ENCODE assay signal across 16 cellular contexts in genomic region chr2:189253841-189254240, GRCh38.
DNase-seq lines count a peak whose midpoint lies in the region; ATAC-seq and TF ChIP-seq lines count a peak whose summit lies in the region.
"Had no signal": no experiment of that assay in that cellular context is flagged by ENCODE, and none has a peak within 500 bp of the region (broad histone marks: within the 10 kb centered on the region; RNA-seq: fewer than 3 reads in every experiment).

No MANE protein-coding gene starts in this region.

- TF ChIP-seq EP300 in gastroesophageal sphincter (IDR thresholded peaks at IDR 0.05), result no peak

- H3K9me3 ChIP-seq in ascending aorta (no peaks in the 10 kb centered on the region), gastroesophageal sphincter (no peaks in the 10 kb centered on the region), subcutaneous abdominal adipose tissue (ENCODE audit: control insufficient read depth in 5 of 5, low read length in 5 of 5) (no peaks in the 10 kb centered on the region)
- H3K9me3 ChIP-seq: BLaER1 treated with 17β-estradiol and CSF1 and Interleukin-3, amounts not matched to agents 10 nM and 100 nM; body of pancreas; pancreas had no signal

- TF ChIP-seq POLR2A in gastroesophageal sphincter (IDR thresholded peaks at IDR 0.05), result no peak

- DNase-seq in LHCN-M2 (ENCODE audit: low read depth) (peak; percentile 35), ascending aorta (ENCODE audit: low spot score in 2 of 2) (no peak), Right ventricle myocardium superior (no peak), NCI-H524 (lab: John Stamatoyannopoulos, UW) (no peak)
- DNase-seq: activated CD4-positive, alpha-beta T cell treated with anti-CD3 and anti-CD28 coated beads for 36 hours; NCI-H2171 treated with DMSO at 0.1 percent for 48 hours; NK-92 treated with Interleukin-12 subunit alpha and Interleukin-12 subunit beta, amount 100 ng/mL, for 24 hours; SHP77 treated with DMSO at 0.1 percent for 48 hours; small intestine; trophoblast cell had no signal

- peak overlapping the region; percentile 51 to 75 for H3K27ac ChIP-seq in ascending aorta
- H3K27ac ChIP-seq in gastroesophageal sphincter, result peak overlapping the region in 3 of 4 donors; percentile 42 to 58 (median 56)
- H3K27ac ChIP-seq in subcutaneous abdominal adipose tissue (ENCODE audit: low read depth, low read length), result peak overlapping the region; percentile 86
- H3K27ac ChIP-seq: BLaER1 treated with 17β-estradiol and CSF1 and Interleukin-3, amounts not matched to agents 10 nM and 100 nM; body of pancreas; pancreas had no signal

- H3K4me3 ChIP-seq in ascending aorta, result no peak overlapping the region
- H3K4me3 ChIP-seq in gastroesophageal sphincter, result no peak overlapping the region
- no peak overlapping the region for H3K4me3 ChIP-seq in subcutaneous abdominal adipose tissue (ENCODE audit: low read depth in 1 of 5, low read length in 5 of 5)
- H3K4me3 ChIP-seq: BLaER1 treated with 17β-estradiol and CSF1 and Interleukin-3, amounts not matched to agents 10 nM and 100 nM; body of pancreas; pancreas had no signal

- no peaks in the 10 kb centered on the region for H3K36me3 ChIP-seq in ascending aorta
- no peaks in the 10 kb centered on the region for H3K36me3 ChIP-seq in gastroesophageal sphincter
- no peaks in the 10 kb centered on the region for H3K36me3 ChIP-seq in subcutaneous abdominal adipose tissue (ENCODE audit: control insufficient read depth in 5 of 5, insufficient read depth in 5 of 5, low read length in 5 of 5)
- H3K36me3 ChIP-seq: BLaER1 treated with 17β-estradiol and CSF1 and Interleukin-3, amounts not matched to agents 10 nM and 100 nM; pancreas had no signal

- intact Hi-C loops in ascending aorta (cut with DNase I) (loop anchor here (5.0 kb wide), 1 partner anchor 33 kb away; no protein-coding TSS in a partner anchor), Right ventricle myocardium superior (cut with DNase I) (no loop called here)

- H3K4me1 ChIP-seq in ascending aorta (peaks cover 4 to 25% of the 10 kb centered on the region in 2 donors), gastroesophageal sphincter (peaks cover 0 to 23% (median 3%) of the 10 kb centered on the region in 3 donors), subcutaneous abdominal adipose tissue (ENCODE audit: control insufficient read depth in 5 of 5, insufficient read depth in 5 of 5, low read length in 5 of 5) (peaks cover 0 to 17% (median 6%) of the 10 kb centered on the region in 5 donors)
- H3K4me1 ChIP-seq: BLaER1 treated with 17β-estradiol and CSF1 and Interleukin-3, amounts not matched to agents 10 nM and 100 nM; body of pancreas; pancreas had no signal

- TF ChIP-seq CTCF in ascending aorta (IDR thresholded peaks at IDR 0.05), result no peak
- no peak for TF ChIP-seq CTCF in gastroesophageal sphincter (IDR thresholded peaks at IDR 0.05)

- H3K9ac ChIP-seq in subcutaneous abdominal adipose tissue (ENCODE audit: low read length in 5 of 5), result peak overlapping the region in 1 of 5 donors; percentile 38
- H3K9ac ChIP-seq: BLaER1 treated with 17β-estradiol and CSF1 and Interleukin-3, amounts not matched to agents 10 nM and 100 nM had no signal

- no peaks in the 10 kb centered on the region for H3K27me3 ChIP-seq in ascending aorta
- no peaks in the 10 kb centered on the region for H3K27me3 ChIP-seq in gastroesophageal sphincter
- H3K27me3 ChIP-seq in subcutaneous abdominal adipose tissue (ENCODE audit: control insufficient read depth in 5 of 5, insufficient read depth in 4 of 5, low read length in 5 of 5), result no peaks in the 10 kb centered on the region
- H3K27me3 ChIP-seq: BLaER1 treated with 17β-estradiol and CSF1 and Interleukin-3, amounts not matched to agents 10 nM and 100 nM; body of pancreas; pancreas had no signal

- ATAC-seq in gastroesophageal sphincter (no peak), GM21529 (IDR thresholded peaks at IDR 0.05; ENCODE audit: unreplicated experiment) (no peak), Right ventricle myocardium superior (ENCODE audit: poor library complexity) (no peak)
- ATAC-seq: activated CD4-positive, alpha-beta T cell treated with anti-CD3 and anti-CD28 coated beads for 36 hours; body of pancreas had no signal
